Comparison of ENCODE assay signal across 16 cellular contexts in the genomic region with DNA sequence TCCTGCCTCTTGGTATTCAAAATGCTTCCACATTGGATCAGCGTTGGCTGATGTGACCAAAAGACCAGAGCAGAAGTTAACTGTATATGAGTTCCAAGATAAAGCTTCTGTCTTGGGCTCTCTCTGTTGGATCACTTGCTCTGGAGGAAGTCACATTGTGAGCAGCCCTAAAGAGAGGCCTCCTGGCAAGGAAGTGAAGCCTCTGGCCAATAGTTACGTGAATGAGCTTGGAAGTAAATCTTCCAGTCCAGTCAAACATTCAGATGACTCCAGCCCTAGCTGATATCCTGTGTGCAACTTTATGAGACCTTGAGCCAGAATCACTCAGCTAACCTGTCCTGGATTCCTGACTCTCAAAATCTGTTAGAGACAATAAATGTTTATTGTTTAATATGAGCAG.
"Had no signal": no experiment of that assay in that cellular context is flagged by ENCODE, and none has a peak within 500 bp of the region (broad histone marks: within the 10 kb centered on the region; RNA-seq: fewer than 3 reads in every experiment).

No MANE protein-coding gene starts in this region.

- H3K27ac ChIP-seq: coronary artery, dorsolateral prefrontal cortex, esophagus muscularis mucosa, foreskin keratinocyte, gastroesophageal sphincter, heart left ventricle, left lung, lower lobe of right lung had no signal

- H3K9me3 ChIP-seq: esophagus muscularis mucosa, gastroesophageal sphincter, heart left ventricle, left lung, lower lobe of right lung, mucosa of descending colon had no signal

- DNase-seq: dermis blood vessel endothelial cell; dorsolateral prefrontal cortex; effector CD4-positive, alpha-beta T cell; effector memory CD4-positive, alpha-beta T cell; foreskin keratinocyte; heart left ventricle; hippocampal formation; left cardiac atrium; left lung; left ventricle myocardium superior; lower lobe of right lung; mesenchymal stem cell; mucosa of descending colon had no signal

- H3K4me3 ChIP-seq: coronary artery, dorsolateral prefrontal cortex, esophagus muscularis mucosa, gastroesophageal sphincter, heart left ventricle, left lung, lower lobe of right lung, mucosa of descending colon had no signal

- ATAC-seq: foreskin keratinocyte, gastroesophageal sphincter, left cardiac atrium, left lung, left ventricle myocardium superior, lower lobe of right lung, mucosa of descending colon had no signal

- H3K27me3 ChIP-seq: dorsolateral prefrontal cortex, esophagus muscularis mucosa, foreskin keratinocyte, gastroesophageal sphincter, heart left ventricle, left lung had no signal

- H3K4me1 ChIP-seq: esophagus muscularis mucosa, foreskin keratinocyte, gastroesophageal sphincter, heart left ventricle, left lung, lower lobe of right lung had no signal
